Comparison of ENCODE assay signal across 8 cellular contexts in the genomic region with DNA sequence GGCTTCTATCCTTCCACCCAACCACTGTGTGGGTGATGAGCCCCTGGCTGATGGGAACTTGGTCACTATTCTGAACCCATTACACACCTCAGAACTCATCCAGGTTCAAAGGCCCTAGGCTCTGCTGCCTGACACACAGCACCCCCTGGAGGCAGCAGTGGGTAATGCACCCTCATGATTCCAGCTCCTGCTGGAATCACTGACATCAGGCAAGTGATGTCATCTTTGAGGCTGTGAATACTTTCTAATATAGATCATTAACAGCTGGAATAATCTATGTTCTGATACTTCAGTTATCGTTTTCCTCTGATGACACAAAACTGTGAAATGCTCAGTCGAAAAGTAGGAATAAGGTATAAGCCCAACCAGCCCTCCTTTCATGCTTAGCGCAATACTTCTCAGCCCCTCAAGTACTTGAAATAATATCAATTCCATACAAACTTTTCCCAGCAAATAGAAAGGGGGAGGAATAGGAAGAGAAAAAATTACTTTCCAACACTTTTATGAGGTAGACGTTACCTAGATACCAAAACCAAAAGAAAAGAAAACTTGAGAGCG. TPM values are rescaled to one million over a fixed set of nuclear protein-coding genes. Genes with fewer than 3 reads are reported as not detected.
DNase-seq lines count a peak whose midpoint lies in the region; ATAC-seq, FAIRE-seq and TF ChIP-seq lines count a peak whose summit lies in the region.

No MANE protein-coding gene starts in this region.

- in situ Hi-C loops in T47D (cut with HindIII; ENCODE audit: low pct_unique_long_range_greater_than_20kb, low sequenced_read_pairs) = no loop called here

- no peak for ATAC-seq in GM21737 (IDR thresholded peaks at IDR 0.05; ENCODE audit: unreplicated experiment)

- H3K4me3 ChIP-seq in kidney epithelial cell (ENCODE audit: low read depth, low read length) = no peak overlapping the region

- DNase-seq in GM04504 (ENCODE audit: low read depth) (peak; percentile 20), HTR-8/SVneo (ENCODE audit: insufficient read length, low spot score) (peak; percentile 78), UCSD-AML1 (lab: John Stamatoyannopoulos, UW; ENCODE audit: unreplicated experiment) (peak; percentile 48), T47D (ENCODE audit: low read depth in 1 of 2, low spot score in 1 of 2) (peak; percentile 63 to 72), kidney epithelial cell (ENCODE audit: low read depth) (no peak), DMS114 treated with DMSO at 0.1 percent for 48 hours (lab: John Stamatoyannopoulos, UW; ENCODE audit: unreplicated experiment) (no peak)
- DNase-seq in stimulated activated CD4-positive, alpha-beta T cell treated with anti-CD3 and anti-CD28 coated beads, Interleukin-2, amount 100 ng/mL, for 48 hours = peak; percentile 76

- H3K36me3 ChIP-seq in kidney epithelial cell (ENCODE audit: control insufficient read depth, insufficient read depth, low read length) = no peaks in the 10 kb centered on the region

- H3K27me3 ChIP-seq in kidney epithelial cell (ENCODE audit: control insufficient read depth, insufficient read depth, low read length) = peaks cover 4% of the 10 kb centered on the region

- FAIRE-seq in HTR-8/SVneo (lab: Jason Lieb, UNC) = no peak

- peak; percentile 94 for TF ChIP-seq CTCF in kidney epithelial cell (IDR thresholded peaks at IDR 0.05; ENCODE audit: insufficient read depth, low read length, poor library complexity, severe bottlenecking)

RNA-seq across cellular contexts. Expression of a gene that starts 7.5 kb away (rescaled TPM):
- total RNA-seq in kidney epithelial cell = not detected in 2 replicates

RNA-seq across cellular contexts. Expression of a gene that starts 18.4 kb away (rescaled TPM):
- not detected in 2 replicates for total RNA-seq in kidney epithelial cell

RNA-seq across cellular contexts. Expression of a gene that starts 40.7 kb away (rescaled TPM):
- not detected in 2 replicates for total RNA-seq in kidney epithelial cell

RNA-seq across cellular contexts. Expression of a gene that starts 43.4 kb away (rescaled TPM):
- 0.29 and 0.68 TPM in 2 replicates for total RNA-seq in kidney epithelial cell

Comparison
In these comparisons a context has a peak if more than half of its experiments do, and no peak if none do; other contexts are left out.
1. DNase-seq: peak in GM04504 (single experiment), HTR-8/SVneo (single experiment), UCSD-AML1 (single experiment), T47D (2 of 2) and stimulated activated CD4-positive, alpha-beta T cell treated with anti-CD3 and anti-CD28 coated beads, Interleukin-2, amount 100 ng/mL, for 48 hours (2 of 2); none in kidney epithelial cell (single experiment) and DMS114 treated with DMSO at 0.1 percent for 48 hours (single experiment).